In the genomic region with DNA sequence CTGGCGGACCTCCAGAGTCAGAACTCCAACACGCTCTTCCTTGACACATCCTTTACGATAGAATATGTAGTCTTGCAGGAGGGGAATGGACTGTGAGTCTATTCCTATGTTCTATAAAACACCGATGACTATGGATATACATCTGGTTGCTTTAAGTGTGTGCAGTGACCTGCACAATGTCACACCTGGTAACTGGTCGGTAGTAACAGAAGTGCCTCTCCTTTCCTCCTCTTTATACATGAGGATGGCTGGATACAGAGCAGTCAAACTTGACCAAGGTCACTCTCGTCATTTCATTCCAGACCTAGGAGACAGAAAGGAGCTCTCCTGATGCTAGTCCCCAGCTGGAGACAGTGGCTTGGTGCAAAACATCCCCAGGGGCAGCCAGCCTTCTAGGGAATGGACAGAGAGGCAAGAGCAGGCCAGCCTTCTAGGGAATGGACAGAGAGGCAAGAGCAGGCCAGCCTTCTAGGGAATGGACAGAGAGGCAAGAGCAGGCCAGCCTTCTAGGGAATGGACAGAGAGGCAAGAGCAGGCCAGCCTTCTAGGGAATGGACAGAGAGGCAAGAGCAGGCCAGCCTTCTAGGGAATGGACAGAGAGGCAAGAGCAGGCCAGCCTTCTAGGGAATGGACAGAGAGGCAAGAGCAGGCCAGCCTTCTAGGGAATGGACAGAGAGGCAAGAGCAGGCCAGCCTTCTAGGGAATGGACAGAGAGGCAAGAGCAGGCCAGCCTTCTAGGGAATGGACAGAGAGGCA, we compare ENCODE assay signal across 1 cellular context. TPM values are rescaled to one million over a fixed set of nuclear protein-coding genes. Genes with fewer than 3 reads are reported as not detected.
"Had no signal": no experiment of that assay in that cellular context is flagged by ENCODE, and none has a peak within 500 bp of the region (broad histone marks: within the 10 kb centered on the region; RNA-seq: fewer than 3 reads in every experiment).

No MANE protein-coding gene starts in this region.

RNA-seq across cellular contexts. Expression of a gene that starts 21.2 kb away (rescaled TPM):
- polyA plus RNA-seq: keratinocyte had no signal
